Comparison of ENCODE assay signal across 8 cellular contexts in genomic region chr5:28766565-28767158, GRCh38.
DNase-seq lines count a peak whose midpoint lies in the region; ATAC-seq and TF ChIP-seq lines count a peak whose summit lies in the region.

No MANE protein-coding gene starts in this region.

- no peaks in the 10 kb centered on the region for H3K36me3 ChIP-seq in colonic mucosa

- no peak overlapping the region for H3K27ac Mint-ChIP-seq in natural killer cell treated with Interleukin-12 subunit alpha and Interleukin-12 subunit beta and Interleukin-15 and Interleukin-18, amount 100 ng/mL, for 72 hours

- TF ChIP-seq CTCF in colonic mucosa (IDR thresholded peaks at IDR 0.05), result no peak

- no peak for ATAC-seq in natural killer cell treated with Interleukin-12 subunit alpha and Interleukin-12 subunit beta and Interleukin-15 and Interleukin-18, amount 100 ng/mL, for 72 hours

- H3K9me3 ChIP-seq in colonic mucosa, result no peaks in the 10 kb centered on the region

- DNase-seq in DMS153 (lab: John Stamatoyannopoulos, UW) (peak; percentile 61), NCI-H1048 (lab: John Stamatoyannopoulos, UW) (peak; percentile 38), SIG-M5 treated with dmso at 0.1 percent for 504 hours (lab: John Stamatoyannopoulos, UW; ENCODE audit: unreplicated experiment) (peak; percentile 71), fibroblast of the conjunctiva (ENCODE audit: low read depth) (peak; percentile 56), colonic mucosa (no peak)
- DNase-seq in natural killer cell treated with Interleukin-12 subunit alpha and Interleukin-12 subunit beta and Interleukin-15 and Interleukin-18, amount 100 ng/mL, for 72 hours (ENCODE audit: low spot score), result no peak
- no peak for DNase-seq in activated T-cell treated with anti-CD3 and anti-CD28 coated beads, Interleukin-2, amount 50 U/mL, for 1 hour
- no peak for DNase-seq in stimulated activated naive CD4-positive, alpha-beta T cell (lab: John Stamatoyannopoulos, UW)

- no peaks in the 10 kb centered on the region for H3K4me1 ChIP-seq in colonic mucosa

- H3K27ac ChIP-seq in colonic mucosa, result no peak overlapping the region

- no peaks in the 10 kb centered on the region for H3K4me1 Mint-ChIP-seq in natural killer cell treated with Interleukin-12 subunit alpha and Interleukin-12 subunit beta and Interleukin-15 and Interleukin-18, amount 100 ng/mL, for 72 hours (ENCODE audit: low read depth in 2 of 2)

- no peak overlapping the region for H3K4me3 Mint-ChIP-seq in natural killer cell treated with Interleukin-12 subunit alpha and Interleukin-12 subunit beta and Interleukin-15 and Interleukin-18, amount 100 ng/mL, for 72 hours

- intact Hi-C loops in colonic mucosa (cut with DNase I), result no loop called here

- no peak overlapping the region for H3K9ac ChIP-seq in colonic mucosa (ENCODE audit: low read depth in 2 of 2, low read length in 2 of 2)

- H3K27me3 ChIP-seq in colonic mucosa, result no peaks in the 10 kb centered on the region

- peaks cover 12% of the 10 kb centered on the region for H3K9me3 Mint-ChIP-seq in natural killer cell treated with Interleukin-12 subunit alpha and Interleukin-12 subunit beta and Interleukin-15 and Interleukin-18, amount 100 ng/mL, for 72 hours

- H3K4me3 ChIP-seq in colonic mucosa, result no peak overlapping the region

- no peaks in the 10 kb centered on the region for H3K36me3 Mint-ChIP-seq in natural killer cell treated with Interleukin-12 subunit alpha and Interleukin-12 subunit beta and Interleukin-15 and Interleukin-18, amount 100 ng/mL, for 72 hours

- no peaks in the 10 kb centered on the region for H3K27me3 Mint-ChIP-seq in natural killer cell treated with Interleukin-12 subunit alpha and Interleukin-12 subunit beta and Interleukin-15 and Interleukin-18, amount 100 ng/mL, for 72 hours

Comparison
In these comparisons a context has a peak if more than half of its experiments do, and no peak if none do; other contexts are left out.
1. DNase-seq: peak in DMS153 (single experiment), NCI-H1048 (single experiment), SIG-M5 treated with dmso at 0.1 percent for 504 hours (single experiment) and fibroblast of the conjunctiva (single experiment); none in colonic mucosa (single experiment), natural killer cell treated with Interleukin-12 subunit alpha and Interleukin-12 subunit beta and Interleukin-15 and Interleukin-18, amount 100 ng/mL, for 72 hours (single experiment), activated T-cell treated with anti-CD3 and anti-CD28 coated beads, Interleukin-2, amount 50 U/mL, for 1 hour (single experiment) and stimulated activated naive CD4-positive, alpha-beta T cell (0 of 6).